ENCODE assay signal across 34 cellular contexts in genomic region chr1:20033396-20033795, GRCh38. TPM values are rescaled to one million over a fixed set of nuclear protein-coding genes. Genes with fewer than 3 reads are reported as not detected.
"Had no signal": no experiment of that assay in that cellular context is flagged by ENCODE, and none has a peak within 500 bp of the region (broad histone marks: within the 10 kb centered on the region; RNA-seq: fewer than 3 reads in every experiment).

No MANE protein-coding gene starts in this region.

- H3K4me3 Mint-ChIP-seq: activated CD4-positive, alpha-beta memory T cell treated with anti-CD3 and anti-CD28 coated beads, Interleukin-2, amount 10 ng/mL, durations not matched to agents 7 days and 5 days; activated CD8-positive, alpha-beta memory T cell treated with anti-CD3 and anti-CD28 coated beads, Interleukin-2, amount 10 ng/mL, durations not matched to agents 7 days and 5 days; activated naive CD4-positive, alpha-beta T cell treated with anti-CD3 and anti-CD28 coated beads, Interleukin-2, amount 10 ng/mL, durations not matched to agents 7 days and 5 days; activated naive CD8-positive, alpha-beta T cell had no signal

- DNase-seq: activated CD4-positive, alpha-beta memory T cell treated with anti-CD3 and anti-CD28 coated beads, Interleukin-2, amount 10 ng/mL, durations not matched to agents 7 days and 5 days; activated CD4-positive, alpha-beta T cell treated with anti-CD3 and anti-CD28 coated beads for 1 hour; activated CD4-positive, alpha-beta T cell treated with anti-CD3 and anti-CD28 coated beads for 48 hours; activated CD4-positive, CD25-positive, alpha-beta regulatory T cell; activated CD8-positive, alpha-beta memory T cell treated with anti-CD3 and anti-CD28 coated beads for 24 hours; activated CD8-positive, alpha-beta memory T cell treated with anti-CD3 and anti-CD28 coated beads, Interleukin-2, amount 10 ng/mL, durations not matched to agents 7 days and 5 days; activated CD8-positive, alpha-beta memory T cell treated with anti-CD3 and anti-CD28 coated beads, Interleukin-2, amount 50 U/mL, for 48 hours; activated effector memory CD4-positive, alpha-beta T cell treated with Interleukin-2 at 50 U/mL for 16 hours; activated naive CD4-positive, alpha-beta T cell treated with anti-CD3 and anti-CD28 coated beads, Interleukin-2, amount 10 ng/mL, durations not matched to agents 7 days and 5 days; activated T-cell treated with anti-CD3 and anti-CD28 coated beads, Interleukin-2, amount 50 U/mL, for 48 hours; amniotic stem cell; aorta; brain microvascular endothelial cell; Kasumi-1; KG1; MM.1S; MV-4-11; NCI-H1092; NCI-H1436 treated with DMSO at 0.1 percent for 48 hours; NCI-H1694 treated with DMSO at 0.1 percent for 48 hours; NCI-H2029; NCI-H345; NCI-H524 treated with DMSO at 0.1 percent for 48 hours; SIG-M5; T-helper 1 cell; T-helper 2 cell; T-helper 9 cell; WERI-Rb-1 had no signal

- H3K27ac ChIP-seq: brain microvascular endothelial cell, WERI-Rb-1 had no signal

- H3K36me3 Mint-ChIP-seq: activated naive CD4-positive, alpha-beta T cell treated with anti-CD3 and anti-CD28 coated beads, Interleukin-2, amount 10 ng/mL, durations not matched to agents 7 days and 5 days had no signal

- H3K27me3 ChIP-seq: brain microvascular endothelial cell had no signal

- ATAC-seq: activated CD8-positive, alpha-beta memory T cell treated with anti-CD3 and anti-CD28 coated beads, Interleukin-2, amount 10 ng/mL, durations not matched to agents 7 days and 5 days; Panc1; SK-N-SH treated with all-trans-retinoic acid at 6 μM for 48 hours had no signal

- H3K36me3 ChIP-seq: brain microvascular endothelial cell, WERI-Rb-1 had no signal

- H3K27ac Mint-ChIP-seq: activated CD4-positive, alpha-beta memory T cell treated with anti-CD3 and anti-CD28 coated beads, Interleukin-2, amount 10 ng/mL, durations not matched to agents 7 days and 5 days; activated CD8-positive, alpha-beta memory T cell treated with anti-CD3 and anti-CD28 coated beads, Interleukin-2, amount 10 ng/mL, durations not matched to agents 7 days and 5 days; activated naive CD4-positive, alpha-beta T cell treated with anti-CD3 and anti-CD28 coated beads, Interleukin-2, amount 10 ng/mL, durations not matched to agents 7 days and 5 days; activated naive CD8-positive, alpha-beta T cell had no signal

RNA-seq across cellular contexts. Expression of gene PLA2G5, which starts 36.6 kb away (rescaled TPM):
- total RNA-seq: activated CD4-positive, alpha-beta memory T cell treated with anti-CD3 and anti-CD28 coated beads, Interleukin-2, amount 10 ng/mL, durations not matched to agents 7 days and 5 days; activated CD8-positive, alpha-beta memory T cell treated with anti-CD3 and anti-CD28 coated beads, Interleukin-2, amount 10 ng/mL, durations not matched to agents 7 days and 5 days; NCI-H460; RPMI7951; SK-MEL-5 had no signal

RNA-seq across cellular contexts. Expression of gene PLA2G2A, which starts 54.0 kb away (rescaled TPM):
- total RNA-seq: activated CD4-positive, alpha-beta memory T cell treated with anti-CD3 and anti-CD28 coated beads, Interleukin-2, amount 10 ng/mL, durations not matched to agents 7 days and 5 days; activated CD8-positive, alpha-beta memory T cell treated with anti-CD3 and anti-CD28 coated beads, Interleukin-2, amount 10 ng/mL, durations not matched to agents 7 days and 5 days; NCI-H460; RPMI7951; SK-MEL-5 had no signal
